ENCODE assay signal across 8 cellular contexts in genomic region chr1:40084750-40085149, GRCh38. TPM values are rescaled to one million over a fixed set of nuclear protein-coding genes. Genes with fewer than 3 reads are reported as not detected.
A peak's percentile ranks its signal among the peaks of the same experiment; 100 is the strongest.
DNase-seq lines count a peak whose midpoint lies in the region; ATAC-seq and TF ChIP-seq lines count a peak whose summit lies in the region.
"Not testable (repeated sequence)": the region's sequence is repeated elsewhere in the genome, so short reads cannot be mapped to it uniquely, and the experiment has no call there.

No MANE protein-coding gene starts in this region.

- not testable (repeated sequence) for H3K79me1 ChIP-seq in trophoblast cell (ENCODE audit: low read length)

- H2AK5ac ChIP-seq in trophoblast cell (ENCODE audit: low read length), result not testable (repeated sequence)

- H3K4me1 Mint-ChIP-seq in immature natural killer cell, result peaks cover 0 to 12% of the 10 kb centered on the region in 2 donors

- H3K18ac ChIP-seq in trophoblast cell (ENCODE audit: low read length), result not testable (repeated sequence)

- H3K9ac ChIP-seq in Loucy (ENCODE audit: low read depth, low read length, poor library complexity, severe bottlenecking); PC-3 (ENCODE audit: low read length); colonic mucosa (ENCODE audit: low read depth in 2 of 2, low read length in 2 of 2); trophoblast cell (ENCODE audit: low read length): not testable (repeated sequence)

- intact Hi-C loops in PC-3 (cut with micrococcal nuclease), result loop anchor here (1.0 to 2.0 kb wide), 3 partner anchors 60 to 320 kb away; no protein-coding TSS in a partner anchor
- intact Hi-C loops in colonic mucosa (cut with DNase I), result loop anchor here (5.0 kb wide), 1 partner anchor 258 kb away; no protein-coding TSS in a partner anchor
- intact Hi-C loops in transverse colon (cut with DNase I; ENCODE audit: low total_unique reads), result loop anchor here (5.0 kb wide), 1 partner anchor 983 kb away; no protein-coding TSS in a partner anchor

- peak overlapping the region in 3 of 5 donors; percentile 50 to 65 (median 57) for H3K4me3 Mint-ChIP-seq in immature natural killer cell

- TF ChIP-seq CTCF in Loucy (conservative IDR thresholded peaks at IDR 0.05; ENCODE audit: low read length) (peak; percentile 64), PC-3 (conservative IDR thresholded peaks at IDR 0.05; ENCODE audit: low read depth, low read length) (peak; percentile 65), colonic mucosa (IDR thresholded peaks at IDR 0.05) (peak; percentile 86), transverse colon (IDR thresholded peaks at IDR 0.05) (peak; percentile 41 to 84 (median 82))

- in situ Hi-C loops in transverse colon (cut with MboI; ENCODE audit: low pct_ligation_motif_present in 1 of 4, low pct_unique_long_range_greater_than_20kb in 1 of 4, low sequenced_read_pairs in 3 of 4), result not testable (repeated sequence)

- not testable (repeated sequence) for H3K4me1 ChIP-seq in Loucy (ENCODE audit: insufficient read depth, low read length, poor library complexity, severe bottlenecking); PC-3 (ENCODE audit: insufficient read depth, low read length); colonic mucosa; trophoblast cell (ENCODE audit: control insufficient read depth in 1 of 2, insufficient read depth in 2 of 2, low read length in 2 of 2); transverse colon

- not testable (repeated sequence) for H3K27me3 Mint-ChIP-seq in immature natural killer cell (ENCODE audit: low read depth in 3 of 3)

- H3K4me3 ChIP-seq in Loucy (ENCODE audit: low read length, poor library complexity, severe bottlenecking); PC-3 (ENCODE audit: low read length); colonic mucosa; trophoblast cell (ENCODE audit: low read depth, low read length); transverse colon: not testable (repeated sequence)

- H3K14ac ChIP-seq in trophoblast cell (ENCODE audit: low read length), result not testable (repeated sequence)

- H3K79me2 ChIP-seq in Loucy (ENCODE audit: insufficient read depth, low read length); PC-3 (ENCODE audit: low read length); trophoblast cell (ENCODE audit: control insufficient read depth, insufficient read depth, low read length, poor library complexity): not testable (repeated sequence)

- TF ChIP-seq POLR2A in transverse colon (IDR thresholded peaks at IDR 0.05), result not testable (repeated sequence)

- not testable (repeated sequence) for H2BK120ac ChIP-seq in trophoblast cell (ENCODE audit: insufficient read depth, low read length, poor library complexity)

- H3K27me3 ChIP-seq in Loucy (ENCODE audit: insufficient read depth, low read length, poor library complexity, severe bottlenecking); PC-3 (ENCODE audit: low read length); colonic mucosa; trophoblast cell (ENCODE audit: insufficient read depth, low read length); transverse colon: not testable (repeated sequence)

- peaks cover 0 to 23% (median 3%) of the 10 kb centered on the region in 3 donors for H3K36me3 Mint-ChIP-seq in immature natural killer cell

- no CpG with 5 or more reads among the region's 11 CpGs for WGBS in trophoblast cell (ENCODE audit: extremely low coverage, insufficient coverage, insufficient read length)
- 26% methylated on average over 11 of the region's 11 CpGs; no CpG with 5 or more reads in 1 of the 2 donors for WGBS in transverse colon (ENCODE audit: low coverage in 1 of 2), 2 donors

- not testable (repeated sequence) for H3K23ac ChIP-seq in trophoblast cell (ENCODE audit: low read length)

- not testable (repeated sequence) for H4K12ac ChIP-seq in trophoblast cell (ENCODE audit: low read depth, low read length)

- H3K27ac Mint-ChIP-seq in immature natural killer cell, result peak overlapping the region in 1 of 6 donors; percentile 34

- not testable (repeated sequence) for H2BK5ac ChIP-seq in trophoblast cell (ENCODE audit: low read depth, low read length, poor library complexity)

- ATAC-seq in PC-3, result not testable (repeated sequence)

- not testable (repeated sequence) for H3K27ac ChIP-seq in PC-3 (ENCODE audit: low read length); colonic mucosa; trophoblast cell (ENCODE audit: low read depth, low read length); transverse colon

- not testable (repeated sequence) for H4K8ac ChIP-seq in trophoblast cell (ENCODE audit: low read depth, low read length)

- not testable (repeated sequence) for H2BK12ac ChIP-seq in trophoblast cell (ENCODE audit: low read length)

- CTCF ChIA-PET in PC-3 (lab: Charles Lee), result not testable (repeated sequence)

- POLR2A ChIA-PET in PC-3 (lab: Charles Lee; ENCODE audit: unreplicated experiment), result not testable (repeated sequence)

- H3K9me3 ChIP-seq in Loucy (ENCODE audit: insufficient read depth, low read depth, low read length); PC-3 (ENCODE audit: low read length); colonic mucosa; trophoblast cell (ENCODE audit: insufficient read depth, low read depth, low read length); transverse colon: not testable (repeated sequence)

- not testable (repeated sequence) for TF ChIP-seq EP300 in transverse colon (IDR thresholded peaks at IDR 0.05; ENCODE audit: low read depth)

- not testable (repeated sequence) for H3F3A ChIP-seq in Loucy (ENCODE audit: low read depth); PC-3 (ENCODE audit: low read length, unreplicated experiment)

- not testable (repeated sequence) for H3K4me2 ChIP-seq in Loucy (ENCODE audit: low read depth, low read length, poor library complexity, severe bottlenecking); PC-3 (ENCODE audit: low read length); trophoblast cell (ENCODE audit: low read length)

- not testable (repeated sequence) for BruUV-seq in PC-3 (replicated peaks; lab: Mats Ljungman, UMichigan)

- H3K4ac ChIP-seq in trophoblast cell (ENCODE audit: low read depth, low read length), result not testable (repeated sequence)

- not testable (repeated sequence) for H3K9me3 Mint-ChIP-seq in immature natural killer cell

- not testable (repeated sequence) for H2AFZ ChIP-seq in Loucy (ENCODE audit: low read length); PC-3 (ENCODE audit: low read length); trophoblast cell (ENCODE audit: insufficient read depth, low read length, poor library complexity)

- H4K91ac ChIP-seq in trophoblast cell (ENCODE audit: low read depth, low read length), result not testable (repeated sequence)

- H3K36me3 ChIP-seq in Loucy (ENCODE audit: insufficient read depth, low read length) (peaks cover 22% of the 10 kb centered on the region; the same call in 1 of the 2 replicates), PC-3 (ENCODE audit: low read depth, low read length) (peaks cover 44% of the 10 kb centered on the region), trophoblast cell (ENCODE audit: control insufficient read depth in 1 of 2, insufficient read depth in 2 of 2, low read length in 2 of 2) (peaks cover 10% of the 10 kb centered on the region in 2 experiments), transverse colon (peaks cover 0 to 21% (median 7%) of the 10 kb centered on the region in 4 donors)
- H3K36me3 ChIP-seq in colonic mucosa, result not testable (repeated sequence)

- peak; percentile 43 for DNase-seq in DMS79 treated with DMSO at 0.1 percent for 48 hours (lab: John Stamatoyannopoulos, UW)
- DNase-seq in PC-3, result peak; percentile 81
- DNase-seq in activated CD8-positive, alpha-beta memory T cell treated with anti-CD3 and anti-CD28 coated beads for 48 hours (ENCODE audit: low read depth in 2 of 3, low spot score in 2 of 3), result peak in 2 of 3 experiments; percentile 14 to 27
- peak; percentile 70 for DNase-seq in colonic mucosa
- DNase-seq in immature natural killer cell, result peak; percentile 31 to 37 (median 35)
- DNase-seq in trophoblast cell, result peak; percentile 52 to 84
- DNase-seq in transverse colon, result peak; percentile 71

- not testable (repeated sequence) for H4K20me1 ChIP-seq in Loucy (ENCODE audit: insufficient read depth, low read length, poor library complexity, severe bottlenecking); PC-3 (ENCODE audit: low read length)

- H3K9me2 ChIP-seq in Loucy (replicated peaks; ENCODE audit: low read depth, low read length); PC-3 (replicated peaks; ENCODE audit: low read length): not testable (repeated sequence)

RNA-seq across cellular contexts. Expression of gene PPT1, which starts 12.3 kb away (rescaled TPM):
- total RNA-seq in PC-3 (2014; rRNA removed) (63.9 and 72.9 TPM in 2 replicates), colonic mucosa (10 to 100 TPM; 25.7 to 37.7 TPM), transverse colon (10 to 100 TPM in 3 of 4 donors, 1 to 10 TPM in 1; 6.4 to 28.9 (median 18.0) TPM)
- 100 to 1,000 TPM in 2 of 3 donors, 10 to 100 TPM in 1; 76.2 to 160 (median 128) TPM for polyA plus RNA-seq in immature natural killer cell
- 65.0 and 65.2 TPM in 2 replicates for polyA plus RNA-seq in trophoblast cell (2013)

RNA-seq across cellular contexts. Expression of gene CAP1, which starts 44.2 kb away (rescaled TPM):
- total RNA-seq in PC-3 (2014; rRNA removed), result 214 and 243 TPM in 2 replicates
- total RNA-seq in colonic mucosa, result 100 to 1,000 TPM; 500 to 548 TPM
- polyA plus RNA-seq in immature natural killer cell, result 1,000 to 10,000 TPM in 1 of 3 donors, 100 to 1,000 TPM in 2; 766 to 1,293 (median 950) TPM
- 402 and 406 TPM in 2 replicates for polyA plus RNA-seq in trophoblast cell (2013)
- 100 to 1,000 TPM in 3 of 4 donors, 10 to 100 TPM in 1; 81.0 to 290 (median 238) TPM for total RNA-seq in transverse colon

Comparison
In these comparisons a context has a peak if more than half of its experiments do, and no peak if none do; other contexts are left out.
1. DNase-seq: peak in every context shown above with its lines; median percentile 81 in PC-3; 71 in transverse colon; 70 in colonic mucosa; 68 in trophoblast cell; 43 in DMS79 treated with DMSO at 0.1 percent for 48 hours; 35 in immature natural killer cell; 20 in activated CD8-positive, alpha-beta memory T cell treated with anti-CD3 and anti-CD28 coated beads for 48 hours.